14 cellular contexts compared by ENCODE assay signal in the genomic region with DNA sequence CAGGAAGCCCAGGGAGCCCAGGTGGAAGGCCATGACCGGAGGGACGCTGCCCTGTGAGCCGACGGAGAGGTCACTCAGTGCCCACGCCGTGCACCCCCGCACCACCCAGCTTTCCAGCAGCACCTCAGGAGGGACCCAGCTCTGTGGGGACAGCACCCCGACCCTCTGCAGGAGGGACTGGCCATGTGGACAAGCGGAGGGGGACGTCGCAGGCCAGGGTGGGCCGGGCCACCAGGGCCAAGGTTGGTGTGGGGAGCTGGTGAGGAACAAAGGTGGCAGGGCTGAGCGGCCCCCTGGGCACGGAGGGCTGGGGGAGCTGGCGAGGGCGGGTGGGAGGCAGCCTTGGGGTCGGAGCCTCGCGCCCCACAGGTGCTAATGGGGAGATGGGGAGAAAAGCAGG. TPM values are rescaled to one million over a fixed set of nuclear protein-coding genes. Genes with fewer than 3 reads are reported as not detected.
DNase-seq lines count a peak whose midpoint lies in the region; ATAC-seq and TF ChIP-seq lines count a peak whose summit lies in the region.
"Had no signal": no experiment of that assay in that cellular context is flagged by ENCODE, and none has a peak within 500 bp of the region (broad histone marks: within the 10 kb centered on the region; RNA-seq: fewer than 3 reads in every experiment).

No MANE protein-coding gene starts in this region.

- DNase-seq in AG20443 (ENCODE audit: low spot score) (peak; percentile 3), GM10266 (ENCODE audit: extremely low spot score) (peak; percentile 10), islet precursor cell (peak; percentile 41), BE2C (no peak), middle frontal gyrus (ENCODE audit: extremely low spot score, low spot score) (no peak)
- DNase-seq: Caco-2; CD8-positive, alpha-beta memory T cell; DMS53; GOT3 had no signal

- H3K27me3 ChIP-seq in neutrophil = no peaks in the 10 kb centered on the region
- no peaks in the 10 kb centered on the region for H3K27me3 ChIP-seq in BE2C

- H3K36me3 ChIP-seq in neutrophil = peaks cover 85% of the 10 kb centered on the region
- peaks cover 71% of the 10 kb centered on the region for H3K36me3 ChIP-seq in BE2C

- ATAC-seq in GM21723 (IDR thresholded peaks at IDR 0.05; ENCODE audit: unreplicated experiment) = no peak
- ATAC-seq: K562 had no signal

- H3K9me3 ChIP-seq in neutrophil = peaks cover 7% of the 10 kb centered on the region
- H3K9me3 ChIP-seq in BE2C = no peaks in the 10 kb centered on the region
- H3K9me3 ChIP-seq: Caco-2, HAP-1 had no signal

- H3K27ac ChIP-seq in neutrophil = peak overlapping the region; percentile 23
- H3K27ac ChIP-seq: HL-60 had no signal

- H3K4me3 ChIP-seq in neutrophil (ENCODE audit: low read depth in 1 of 2, low read length in 1 of 2) (no peak overlapping the region), BE2C (ENCODE audit: low read depth, low read length) (no peak overlapping the region)
- H3K4me3 ChIP-seq: HAP-1, K562 had no signal

- TF ChIP-seq CTCF in GM10266 (IDR thresholded peaks at IDR 0.05; ENCODE audit: control insufficient read depth, insufficient read depth, low read depth, missing control alignments) (no peak), neutrophil (IDR thresholded peaks at IDR 0.05) (no peak), BE2C (IDR thresholded peaks at IDR 0.05; ENCODE audit: low read depth, low read length) (no peak)

- H3K4me1 ChIP-seq in neutrophil (ENCODE audit: control insufficient read depth in 1 of 2, insufficient read depth in 1 of 2, low read depth in 1 of 2, low read length in 1 of 2) (peaks cover 22 to 27% of the 10 kb centered on the region in 2 experiments), BE2C (peaks cover 5% of the 10 kb centered on the region; the same call in 1 of the 2 replicates)
- H3K4me1 ChIP-seq: Caco-2, HAP-1 had no signal

RNA-seq across cellular contexts. Expression of a gene that starts 22.8 kb away (rescaled TPM):
- 166 TPM for polyA plus RNA-seq in BE2C (2012; ENCODE audit: insufficient read depth, insufficient read length, low read depth)

RNA-seq across cellular contexts. Expression of a gene that starts 31.3 kb away (rescaled TPM):
- polyA plus RNA-seq in BE2C (2012; ENCODE audit: insufficient read depth, insufficient read length, low read depth) = 221 TPM

Comparison
In these comparisons a context has a peak if more than half of its experiments do, and no peak if none do; other contexts are left out.
1. DNase-seq: peak in AG20443 (single experiment), GM10266 (single experiment) and islet precursor cell (single experiment); none in BE2C (single experiment) and middle frontal gyrus (single experiment).